ENCODE assay signal across 15 cellular contexts in the genomic region with DNA sequence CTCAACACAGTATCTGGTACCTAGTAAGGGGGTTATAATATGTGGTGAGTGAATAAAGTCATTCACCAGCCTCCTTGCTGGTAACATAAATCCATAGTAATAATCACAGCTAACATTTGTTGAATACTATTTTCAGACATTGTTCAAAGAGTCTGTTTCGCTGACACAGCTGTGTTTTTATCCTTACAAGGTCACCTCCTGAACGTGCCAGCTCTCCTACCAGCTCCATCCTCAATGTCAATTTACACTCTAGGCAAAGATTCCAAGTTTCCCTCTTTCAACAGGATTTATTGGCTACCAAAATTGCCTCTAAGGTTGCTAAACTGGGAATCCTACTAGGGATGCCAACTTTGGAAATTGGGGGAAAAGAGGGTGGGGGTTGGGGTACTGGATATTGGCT. TPM values are rescaled to one million over a fixed set of nuclear protein-coding genes. Genes with fewer than 3 reads are reported as not detected.
DNase-seq lines count a peak whose midpoint lies in the region; ATAC-seq and TF ChIP-seq lines count a peak whose summit lies in the region.
"Had no signal": no experiment of that assay in that cellular context is flagged by ENCODE, and none has a peak within 500 bp of the region (broad histone marks: within the 10 kb centered on the region; RNA-seq: fewer than 3 reads in every experiment).

No MANE protein-coding gene starts in this region.

- no peaks in the 10 kb centered on the region for H3K9me3 Mint-ChIP-seq in neural progenitor cell
- H3K9me3 Mint-ChIP-seq in CD4-positive, alpha-beta T cell: no peaks in the 10 kb centered on the region

- H3K4me1 Mint-ChIP-seq in neural progenitor cell: peaks cover 6% of the 10 kb centered on the region
- no peaks in the 10 kb centered on the region for H3K4me1 Mint-ChIP-seq in CD4-positive, alpha-beta T cell (ENCODE audit: low read depth)
- H3K4me1 Mint-ChIP-seq: CD4-positive, CD25-positive, alpha-beta regulatory T cell had no signal

- no peaks in the 10 kb centered on the region for H3K27me3 Mint-ChIP-seq in neural progenitor cell (ENCODE audit: insufficient read depth, low read depth)
- no peaks in the 10 kb centered on the region for H3K27me3 Mint-ChIP-seq in CD4-positive, alpha-beta T cell

- H4K20me1 ChIP-seq in neural progenitor cell (ENCODE audit: low read depth): no peaks in the 10 kb centered on the region

- POLR2A ChIA-PET in CD4-positive, alpha-beta T cell (lab: Charles Lee): no interaction called here

- no peak overlapping the region for H3K4me3 ChIP-seq in neural progenitor cell

- in situ Hi-C loops in G401 (cut with HindIII; ENCODE audit: low sequenced_read_pairs): no loop called here

- H3K4me3 Mint-ChIP-seq in neural progenitor cell: no peak overlapping the region
- no peak overlapping the region for H3K4me3 Mint-ChIP-seq in CD4-positive, alpha-beta T cell
- H3K4me3 Mint-ChIP-seq: CD4-positive, CD25-positive, alpha-beta regulatory T cell had no signal

- intact Hi-C loops in CD4-positive, alpha-beta T cell (cut with DNase I, micrococcal nuclease): no loop called here

- no peak overlapping the region for H3K27ac Mint-ChIP-seq in neural progenitor cell
- no peak overlapping the region for H3K27ac Mint-ChIP-seq in CD4-positive, alpha-beta T cell
- H3K27ac Mint-ChIP-seq: CD4-positive, CD25-positive, alpha-beta regulatory T cell had no signal

- peak overlapping the region; percentile 59 for H2AFZ ChIP-seq in neural progenitor cell (replicated peaks)

- ATAC-seq in HG03196 (IDR thresholded peaks at IDR 0.05; ENCODE audit: unreplicated experiment) (no peak), HG03280 (IDR thresholded peaks at IDR 0.05; ENCODE audit: unreplicated experiment) (no peak)
- ATAC-seq in CD4-positive, alpha-beta T cell (ENCODE audit: poor library complexity): no peak

- TF ChIP-seq CTCF in neural progenitor cell (IDR thresholded peaks at IDR 0.05): no peak
- TF ChIP-seq CTCF in GM20000 (IDR thresholded peaks at IDR 0.05; ENCODE audit: extremely low read depth, missing control alignments): no peak
- TF ChIP-seq CTCF in CD4-positive, alpha-beta T cell (IDR thresholded peaks at IDR 0.05): no peak

- no peaks in the 10 kb centered on the region for H3K79me2 ChIP-seq in neural progenitor cell (ENCODE audit: low read depth)

- no peaks in the 10 kb centered on the region for H3K36me3 ChIP-seq in neural progenitor cell

- peaks cover 6% of the 10 kb centered on the region for H3F3A ChIP-seq in neural progenitor cell (ENCODE audit: low read depth)

- H3K4me2 ChIP-seq in neural progenitor cell: no peak overlapping the region
- H3K4me2 ChIP-seq: SK-N-SH had no signal

- H3K27ac ChIP-seq in neural progenitor cell: no peak overlapping the region
- no peak overlapping the region for H3K27ac ChIP-seq in CD4-positive, alpha-beta T cell (ENCODE audit: low read depth, low read length)

- H3K9ac ChIP-seq in neural progenitor cell: no peak overlapping the region
- H3K9ac ChIP-seq: SK-N-SH had no signal

- DNase-seq in G401 (ENCODE audit: low spot score): peak; percentile 66
- peak; percentile 7 to 55 for DNase-seq in NCI-H2081 (lab: John Stamatoyannopoulos, UW)
- peak; percentile 23 for DNase-seq in cerebellum (ENCODE audit: low spot score)
- no peak for DNase-seq in neural progenitor cell (ENCODE audit: low spot score)
- DNase-seq in GM20000 (ENCODE audit: low spot score): no peak
- DNase-seq in CD4-positive, alpha-beta T cell: no peak
- DNase-seq: ACHN; CD4-positive, CD25-positive, alpha-beta regulatory T cell; DMS79; HCEC 1CT; NCI-H2171; NCI-H524 treated with DMSO at 0.1 percent for 48 hours; SK-N-SH had no signal

- H3K9me3 ChIP-seq in neural progenitor cell (ENCODE audit: low read depth): no peaks in the 10 kb centered on the region
- H3K9me3 ChIP-seq in CD4-positive, alpha-beta T cell (ENCODE audit: control insufficient read depth, low read length): no peaks in the 10 kb centered on the region
- H3K9me3 ChIP-seq: SK-N-SH had no signal

- peaks cover 10% of the 10 kb centered on the region for H3K4me1 ChIP-seq in neural progenitor cell

- no peaks in the 10 kb centered on the region for H3K36me3 Mint-ChIP-seq in neural progenitor cell
- no peaks in the 10 kb centered on the region for H3K36me3 Mint-ChIP-seq in CD4-positive, alpha-beta T cell (ENCODE audit: low read depth)

- H3K27me3 ChIP-seq in neural progenitor cell: no peaks in the 10 kb centered on the region
- H3K27me3 ChIP-seq in CD4-positive, alpha-beta T cell (ENCODE audit: control insufficient read depth, insufficient read depth, low read length): no peaks in the 10 kb centered on the region

- CTCF ChIA-PET in CD4-positive, alpha-beta T cell (lab: Charles Lee): no interaction called here

RNA-seq across cellular contexts. Expression of a gene that starts 30.7 kb away (rescaled TPM):
- 15.8 and 34.9 TPM in 2 replicates for total RNA-seq in G401 (2014; rRNA removed; shearing (Covaris generic))
- total RNA-seq in cerebellum (68.4 TPM), neural progenitor cell (ENCODE audit: low replicate concordance) (35.2 and 63.1 TPM in 2 replicates)
- 10 to 100 TPM; 37.7 to 38.1 TPM for total RNA-seq in CD4-positive, alpha-beta T cell

Comparison
In these comparisons a context has a peak if more than half of its experiments do, and no peak if none do; other contexts are left out.
1. DNase-seq: peak in G401 (single experiment), NCI-H2081 (2 of 2) and cerebellum (single experiment); none in neural progenitor cell (single experiment), GM20000 (single experiment) and CD4-positive, alpha-beta T cell (0 of 10).